11 cellular contexts compared by ENCODE assay signal in the genomic region with DNA sequence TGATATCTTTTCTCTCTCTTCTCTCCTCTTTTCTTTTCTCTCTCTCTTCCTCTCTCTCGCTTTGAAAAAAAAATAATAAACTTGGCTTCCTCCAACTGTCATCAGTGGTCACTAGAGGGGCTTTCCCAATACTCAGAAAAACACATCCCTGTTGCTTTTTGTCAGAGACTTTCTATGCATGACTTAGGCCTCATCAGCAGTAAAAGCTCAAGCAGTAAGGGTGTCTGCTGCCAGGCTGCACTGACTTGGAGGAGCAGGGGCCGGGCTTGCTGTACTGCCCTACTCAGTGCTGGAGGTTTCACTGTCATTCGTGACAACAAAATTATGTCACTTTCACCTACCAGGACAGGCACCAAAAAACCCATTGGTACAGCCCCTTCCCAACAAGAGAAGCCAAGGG.
DNase-seq lines count a peak whose midpoint lies in the region; ATAC-seq, FAIRE-seq and TF ChIP-seq lines count a peak whose summit lies in the region.
"Had no signal": no experiment of that assay in that cellular context is flagged by ENCODE, and none has a peak within 500 bp of the region (broad histone marks: within the 10 kb centered on the region; RNA-seq: fewer than 3 reads in every experiment).

No MANE protein-coding gene starts in this region.

- H3K79me2 ChIP-seq in PC-3 (ENCODE audit: low read length), result no peaks in the 10 kb centered on the region

- no peak overlapping the region for H3K9ac ChIP-seq in PC-3 (ENCODE audit: low read length)

- TF ChIP-seq POLR2A in GM12892 (IDR thresholded peaks at IDR 0.05; ENCODE audit: low read depth, low read length), result no peak

- H3K9me2 ChIP-seq in PC-3 (replicated peaks; ENCODE audit: low read length), result no peaks in the 10 kb centered on the region

- intact Hi-C loops in ascending aorta (cut with DNase I) (no loop called here), left lung (cut with DNase I) (no loop called here), PC-3 (cut with micrococcal nuclease) (no loop called here)

- H3F3A ChIP-seq in PC-3 (ENCODE audit: low read length, unreplicated experiment), result no peaks in the 10 kb centered on the region

- POLR2A ChIA-PET in PC-3 (lab: Charles Lee; ENCODE audit: unreplicated experiment), result no interaction called here

- no TSS peak for BruUV-seq in PC-3 (replicated peaks; lab: Mats Ljungman, UMichigan)

- no peaks in the 10 kb centered on the region for H4K20me1 ChIP-seq in PC-3 (ENCODE audit: low read length)

- no peaks in the 10 kb centered on the region for H3K27me3 ChIP-seq in ascending aorta
- no peaks in the 10 kb centered on the region for H3K27me3 ChIP-seq in left lung
- no peaks in the 10 kb centered on the region for H3K27me3 ChIP-seq in PC-3 (ENCODE audit: low read length)
- H3K27me3 ChIP-seq: SJSA1 had no signal

- TF ChIP-seq CTCF in ascending aorta (IDR thresholded peaks at IDR 0.05) (no peak), left lung (IDR thresholded peaks at IDR 0.05) (no peak), PC-3 (conservative IDR thresholded peaks at IDR 0.05; ENCODE audit: low read depth, low read length) (no peak)

- peak; percentile 67 for FAIRE-seq in GM12892 (lab: Jason Lieb, UNC)

- H3K4me3 ChIP-seq in ascending aorta (no peak overlapping the region), left lung (no peak overlapping the region), PC-3 (ENCODE audit: low read length) (no peak overlapping the region)
- H3K4me3 ChIP-seq: SJSA1 had no signal

- no peak for DNase-seq in GM12892 (ENCODE audit: insufficient read length)
- DNase-seq in ascending aorta (ENCODE audit: low spot score in 2 of 2), result no peak
- no peak for DNase-seq in left lung
- no peak for DNase-seq in PC-3
- no peak for DNase-seq in NAMALWA (ENCODE audit: low spot score)
- DNase-seq: cortex of kidney, NCI-H510A treated with DMSO at 0.1 percent for 48 hours had no signal

- H3K36me3 ChIP-seq in ascending aorta (no peaks in the 10 kb centered on the region), left lung (no peaks in the 10 kb centered on the region), PC-3 (ENCODE audit: low read depth, low read length) (no peaks in the 10 kb centered on the region)
- H3K36me3 ChIP-seq: SJSA1 had no signal

- ATAC-seq in GM19372 (IDR thresholded peaks at IDR 0.05; ENCODE audit: low read depth, unreplicated experiment) (peak; percentile 91), HG02763 (IDR thresholded peaks at IDR 0.05; ENCODE audit: unreplicated experiment) (peak; percentile 71), HG03571 (IDR thresholded peaks at IDR 0.05; ENCODE audit: unreplicated experiment) (peak; percentile 67), left lung (no peak), PC-3 (no peak)

- H3K27ac ChIP-seq in ascending aorta (no peak overlapping the region), left lung (no peak overlapping the region), PC-3 (ENCODE audit: low read length) (no peak overlapping the region)
- H3K27ac ChIP-seq: SJSA1 had no signal

- CTCF ChIA-PET in PC-3 (lab: Charles Lee), result no interaction called here

- H3K9me3 ChIP-seq in ascending aorta (no peaks in the 10 kb centered on the region), left lung (no peaks in the 10 kb centered on the region), PC-3 (ENCODE audit: low read length) (no peaks in the 10 kb centered on the region)
- H3K9me3 ChIP-seq: SJSA1 had no signal

- H3K4me1 ChIP-seq in ascending aorta (no peaks in the 10 kb centered on the region), left lung (no peaks in the 10 kb centered on the region), PC-3 (ENCODE audit: insufficient read depth, low read length) (no peaks in the 10 kb centered on the region)
- H3K4me1 ChIP-seq: SJSA1 had no signal

- no peak overlapping the region for H3K4me2 ChIP-seq in PC-3 (ENCODE audit: low read length)

- no peak overlapping the region for H2AFZ ChIP-seq in PC-3 (ENCODE audit: low read length)

Comparison
In these comparisons a context has a peak if more than half of its experiments do, and no peak if none do; other contexts are left out.
1. ATAC-seq: peak in GM19372 (single experiment), HG02763 (single experiment) and HG03571 (single experiment); none in left lung (single experiment) and PC-3 (single experiment).